In genomic region chr7:83161851-83162401, GRCh38 we compare ENCODE assay signal across 8 cellular contexts. TPM values are rescaled to one million over a fixed set of nuclear protein-coding genes. Genes with fewer than 3 reads are reported as not detected.
DNase-seq lines count a peak whose midpoint lies in the region; ATAC-seq and TF ChIP-seq lines count a peak whose summit lies in the region.

No MANE protein-coding gene starts in this region.

- TF ChIP-seq CTCF in kidney epithelial cell (IDR thresholded peaks at IDR 0.05; ENCODE audit: insufficient read depth, low read length, poor library complexity, severe bottlenecking) = no peak
- no peak for TF ChIP-seq CTCF in type B pancreatic cell (conservative IDR thresholded peaks at IDR 0.05)
- no peak for TF ChIP-seq CTCF in GM13976 (IDR thresholded peaks at IDR 0.05; ENCODE audit: borderline replicate concordance, control extremely low read depth, extremely low read depth, insufficient read depth, missing control alignments)

- DNase-seq in DMS 273 treated with DMSO at 0.1 percent for 48 hours (lab: John Stamatoyannopoulos, UW) (peak; percentile 66), kidney epithelial cell (ENCODE audit: low read depth) (no peak), type B pancreatic cell (ENCODE audit: extremely low spot score, unreplicated experiment) (no peak), immature natural killer cell (no peak), GM13976 (ENCODE audit: low spot score) (no peak)
- DNase-seq in activated naive CD8-positive, alpha-beta T cell treated with anti-CD3 and anti-CD28 coated beads, Interleukin-2, amount 10 ng/mL, durations not matched to agents 7 days and 5 days = no peak
- DNase-seq in activated CD4-positive, alpha-beta T cell treated with anti-CD3 and anti-CD28 coated beads for 1 hour = no peak

- H3K4me3 Mint-ChIP-seq in activated naive CD8-positive, alpha-beta T cell treated with anti-CD3 and anti-CD28 coated beads, Interleukin-2, amount 10 ng/mL, durations not matched to agents 7 days and 5 days = peak overlapping the region; percentile 67
- H3K4me3 Mint-ChIP-seq in type B pancreatic cell = peak overlapping the region; percentile 92
- H3K4me3 Mint-ChIP-seq in immature natural killer cell = no peak overlapping the region

- peaks cover 5% of the 10 kb centered on the region for H3K4me1 Mint-ChIP-seq in activated naive CD8-positive, alpha-beta T cell treated with anti-CD3 and anti-CD28 coated beads, Interleukin-2, amount 10 ng/mL, durations not matched to agents 7 days and 5 days
- peaks cover 10% of the 10 kb centered on the region for H3K4me1 Mint-ChIP-seq in type B pancreatic cell (ENCODE audit: unreplicated experiment)
- no peaks in the 10 kb centered on the region for H3K4me1 Mint-ChIP-seq in immature natural killer cell

- no peak overlapping the region for H3K27ac Mint-ChIP-seq in activated naive CD8-positive, alpha-beta T cell treated with anti-CD3 and anti-CD28 coated beads, Interleukin-2, amount 10 ng/mL, durations not matched to agents 7 days and 5 days
- H3K27ac Mint-ChIP-seq in type B pancreatic cell (peak overlapping the region; percentile 68), immature natural killer cell (no peak overlapping the region)

- peak; percentile 14 for ATAC-seq in HG03025 (IDR thresholded peaks at IDR 0.05; ENCODE audit: low FRiP score, unreplicated experiment)
- ATAC-seq in activated naive CD8-positive, alpha-beta T cell treated with anti-CD3 and anti-CD28 coated beads, Interleukin-2, amount 10 ng/mL, durations not matched to agents 7 days and 5 days (ENCODE audit: low read depth) = peak; percentile 9

- POLR2A ChIA-PET in activated naive CD8-positive, alpha-beta T cell treated with anti-CD3 and anti-CD28 coated beads, Interleukin-2, amount 10 ng/mL, durations not matched to agents 7 days and 5 days (lab: Charles Lee) = no interaction called here

- H3K4me3 ChIP-seq in kidney epithelial cell (ENCODE audit: low read depth, low read length) = peak overlapping the region; percentile 74

- peaks cover 16% of the 10 kb centered on the region for H3K27me3 Mint-ChIP-seq in activated naive CD8-positive, alpha-beta T cell treated with anti-CD3 and anti-CD28 coated beads, Interleukin-2, amount 10 ng/mL, durations not matched to agents 7 days and 5 days
- no peaks in the 10 kb centered on the region for H3K27me3 Mint-ChIP-seq in type B pancreatic cell
- no peaks in the 10 kb centered on the region for H3K27me3 Mint-ChIP-seq in immature natural killer cell (ENCODE audit: low read depth in 3 of 3)

- H3K27me3 ChIP-seq in kidney epithelial cell (ENCODE audit: control insufficient read depth, insufficient read depth, low read length) = no peaks in the 10 kb centered on the region

- H3K9me3 Mint-ChIP-seq in activated naive CD8-positive, alpha-beta T cell treated with anti-CD3 and anti-CD28 coated beads, Interleukin-2, amount 10 ng/mL, durations not matched to agents 7 days and 5 days = no peaks in the 10 kb centered on the region
- H3K9me3 Mint-ChIP-seq in type B pancreatic cell = no peaks in the 10 kb centered on the region
- peaks cover 2 to 33% (median 9%) of the 10 kb centered on the region in 6 donors for H3K9me3 Mint-ChIP-seq in immature natural killer cell

- H3K36me3 ChIP-seq in kidney epithelial cell (ENCODE audit: control insufficient read depth, insufficient read depth, low read length) = no peaks in the 10 kb centered on the region

- no peaks in the 10 kb centered on the region for H3K36me3 Mint-ChIP-seq in activated naive CD8-positive, alpha-beta T cell treated with anti-CD3 and anti-CD28 coated beads, Interleukin-2, amount 10 ng/mL, durations not matched to agents 7 days and 5 days
- H3K36me3 Mint-ChIP-seq in type B pancreatic cell (no peaks in the 10 kb centered on the region), immature natural killer cell (no peaks in the 10 kb centered on the region)

- in situ Hi-C loops in GM13976 (cut with MboI; ENCODE audit: low sequenced_read_pairs, unreplicated experiment) = no loop called here

RNA-seq across cellular contexts. Expression of gene PCLO, which starts 0.8 kb away (rescaled TPM):
- total RNA-seq in activated naive CD8-positive, alpha-beta T cell treated with anti-CD3 and anti-CD28 coated beads, Interleukin-2, amount 10 ng/mL, durations not matched to agents 7 days and 5 days = not detected
- 4.7 and 7.4 TPM in 2 replicates for total RNA-seq in kidney epithelial cell
- 6.7 and 9.5 TPM in 2 replicates for total RNA-seq in type B pancreatic cell (ENCODE audit: low replicate concordance)
- polyA plus RNA-seq in immature natural killer cell = not detected

Comparison
In these comparisons a context has a peak if more than half of its experiments do, and no peak if none do; other contexts are left out.
1. H3K4me3 Mint-ChIP-seq: peak in activated naive CD8-positive, alpha-beta T cell treated with anti-CD3 and anti-CD28 coated beads, Interleukin-2, amount 10 ng/mL, durations not matched to agents 7 days and 5 days (single experiment) and type B pancreatic cell (single experiment); none in immature natural killer cell (0 of 5).